ENCODE assay signal across 8 cellular contexts in genomic region chrX:15703809-15704208, GRCh38. TPM values are rescaled to one million over a fixed set of nuclear protein-coding genes. Genes with fewer than 3 reads are reported as not detected.
A peak's percentile ranks its signal among the peaks of the same experiment; 100 is the strongest.
DNase-seq lines count a peak whose midpoint lies in the region; ATAC-seq, FAIRE-seq and TF ChIP-seq lines count a peak whose summit lies in the region.
"Not testable (repeated sequence)": the region's sequence is repeated elsewhere in the genome, so short reads cannot be mapped to it uniquely, and the experiment has no call there.
"Had no signal": no experiment of that assay in that cellular context is flagged by ENCODE, and none has a peak within 500 bp of the region (broad histone marks: within the 10 kb centered on the region; RNA-seq: fewer than 3 reads in every experiment).

No MANE protein-coding gene starts in this region.

- not testable (repeated sequence) for H3K9me2 ChIP-seq in HCT116 (ENCODE audit: insufficient read depth)

- not testable (repeated sequence) for H3K27ac Mint-ChIP-seq in activated naive CD8-positive, alpha-beta T cell treated with anti-CD3 and anti-CD28 coated beads, Interleukin-2, amount 50 U/mL, for 24 hours

- H3K27ac ChIP-seq in HCT116 (ENCODE audit: low read depth, low read length); gastroesophageal sphincter; pancreas: not testable (repeated sequence)

- H3K9me3 Mint-ChIP-seq in activated naive CD8-positive, alpha-beta T cell treated with anti-CD3 and anti-CD28 coated beads, Interleukin-2, amount 50 U/mL, for 24 hours, result not testable (repeated sequence)

- TF ChIP-seq POLR2A in HCT116 (IDR thresholded peaks at IDR 0.05; ENCODE audit: borderline replicate concordance, extremely low read depth, insufficient read depth, insufficient read length); gastroesophageal sphincter (IDR thresholded peaks at IDR 0.05): not testable (repeated sequence)

- not testable (repeated sequence) for DNase-seq in HCT116 (ENCODE audit: low read depth, low spot score); HTR-8/SVneo (ENCODE audit: insufficient read length, low spot score); activated naive CD8-positive, alpha-beta T cell treated with anti-CD3 and anti-CD28 coated beads, Interleukin-2, amount 50 U/mL, for 24 hours; left colon; pancreas

- CTCF ChIA-PET in HCT116 (lab: Charles Lee), result not testable (repeated sequence)

- not testable (repeated sequence) for BruUV-seq in HCT116 (replicated peaks; lab: Mats Ljungman, UMichigan)

- TF ChIP-seq RAD21 in HCT116 (IDR thresholded peaks at IDR 0.05; ENCODE audit: low read depth), result not testable (repeated sequence)

- H3K4me3 ChIP-seq in HCT116 (replicated peaks in 1 of 2; ENCODE audit: low read depth in 1 of 2, low read length in 2 of 2); gastroesophageal sphincter; pancreas: not testable (repeated sequence)

- POLR2A ChIA-PET in HCT116 (lab: Charles Lee), result not testable (repeated sequence)

- H3K4me1 ChIP-seq in HCT116 (ENCODE audit: control insufficient read depth in 1 of 2, insufficient read depth in 2 of 2, low read length in 2 of 2); gastroesophageal sphincter; pancreas: not testable (repeated sequence)

- TF ChIP-seq EP300 in gastroesophageal sphincter (IDR thresholded peaks at IDR 0.05), result not testable (repeated sequence)

- not testable (repeated sequence) for H3K9ac ChIP-seq in HCT116 (ENCODE audit: low read length)

- not testable (repeated sequence) for H3K27me3 ChIP-seq in HCT116 (ENCODE audit: insufficient read depth, low read length); gastroesophageal sphincter; pancreas

- not testable (repeated sequence) for H3K36me3 Mint-ChIP-seq in activated naive CD8-positive, alpha-beta T cell treated with anti-CD3 and anti-CD28 coated beads, Interleukin-2, amount 50 U/mL, for 24 hours (ENCODE audit: low read depth)

- peak; percentile 44 for ATAC-seq in GM18907 (IDR thresholded peaks at IDR 0.05; ENCODE audit: unreplicated experiment)
- ATAC-seq in HCT116, result peak; percentile 70; the same call in 1 of the 2 replicates
- ATAC-seq in activated naive CD8-positive, alpha-beta T cell treated with anti-CD3 and anti-CD28 coated beads, Interleukin-2, amount 50 U/mL, for 24 hours, result peak; percentile 33
- ATAC-seq in gastroesophageal sphincter, result peak; percentile 39
- peak; percentile 64 for ATAC-seq in left colon
- peak in 3 of 4 donors; percentile 30 to 69 (median 55) for ATAC-seq in pancreas

- H3K4me1 Mint-ChIP-seq in activated naive CD8-positive, alpha-beta T cell treated with anti-CD3 and anti-CD28 coated beads, Interleukin-2, amount 50 U/mL, for 24 hours, result not testable (repeated sequence)

- not testable (repeated sequence) for H3K27me3 Mint-ChIP-seq in activated naive CD8-positive, alpha-beta T cell treated with anti-CD3 and anti-CD28 coated beads, Interleukin-2, amount 50 U/mL, for 24 hours

- H3K4me3 Mint-ChIP-seq in activated naive CD8-positive, alpha-beta T cell treated with anti-CD3 and anti-CD28 coated beads, Interleukin-2, amount 50 U/mL, for 24 hours, result not testable (repeated sequence)

- not testable (repeated sequence) for H3K36me3 ChIP-seq in HCT116 (ENCODE audit: control insufficient read depth in 1 of 2, insufficient read depth in 2 of 2, low read length in 2 of 2); pancreas
- H3K36me3 ChIP-seq in gastroesophageal sphincter, result peaks cover 0 to 10% of the 10 kb centered on the region in 2 donors

- intact Hi-C loops in HCT116 (cut with micrococcal nuclease); left colon (cut with DNase I, micrococcal nuclease); pancreas (cut with DNase I): not testable (repeated sequence)

- not testable (repeated sequence) for H3K79me2 ChIP-seq in HCT116 (ENCODE audit: insufficient read depth, low read length)

- not testable (repeated sequence) for H4K20me1 ChIP-seq in HCT116 (ENCODE audit: insufficient read depth)

- RAD21 ChIA-PET in HCT116 (lab: Charles Lee; ENCODE audit: low non-redundant PET in 1 of 2, low total read pairs in 2 of 2, uncharacterized antibody in 2 of 2, unreplicated experiment in 2 of 2), result not testable (repeated sequence)

- WGBS in gastroesophageal sphincter (ENCODE audit: low coverage in 1 of 2), 2 donors, result no CpG with 5 or more reads among the region's 5 CpGs
- WGBS in pancreas, 2 donors, result no CpG with 5 or more reads among the region's 5 CpGs

- H3K4me2 ChIP-seq in HCT116 (ENCODE audit: low read length), result not testable (repeated sequence)

- H3K9me3 ChIP-seq in HCT116 (ENCODE audit: control insufficient read depth in 1 of 2, insufficient read depth in 1 of 2, low read depth in 1 of 2, low read length in 2 of 2); gastroesophageal sphincter; pancreas: not testable (repeated sequence)

- not testable (repeated sequence) for TF ChIP-seq CTCF in HCT116 (IDR thresholded peaks at IDR 0.05 in 2 of 3, conservative IDR thresholded peaks at IDR 0.05 in 1 of 3; ENCODE audit: borderline replicate concordance in 1 of 3, insufficient read depth in 1 of 3, low read depth in 2 of 3, low read length in 2 of 3); gastroesophageal sphincter (IDR thresholded peaks at IDR 0.05); pancreas (IDR thresholded peaks at IDR 0.05)

- FAIRE-seq in HTR-8/SVneo (lab: Jason Lieb, UNC) (peak; percentile 40), pancreas (lab: Jason Lieb, UNC) (peak; percentile 72)

- not testable (repeated sequence) for H2AFZ ChIP-seq in HCT116 (ENCODE audit: low read depth, low read length, poor library complexity, severe bottlenecking)

RNA-seq across cellular contexts. Expression of gene CA5B, which starts 34.3 kb away (rescaled TPM):
- 5.5 TPM for total RNA-seq in HCT116 (2021; ENCODE audit: unreplicated experiment)
- polyA plus RNA-seq in HCT116 (2012), result 1.3 and 1.8 TPM in 2 replicates
- total RNA-seq in gastroesophageal sphincter, result 10 to 100 TPM in 2 of 4 donors, 1 to 10 TPM in 2; 8.2 to 11.4 (median 9.9) TPM
- 1 to 10 TPM; 7.7 to 8.1 TPM for total RNA-seq in left colon
- 1 to 10 TPM; 3.7 to 7.9 (median 5.2) TPM for total RNA-seq in pancreas
- 1 to 10 TPM; 1.9 to 2.6 TPM for polyA plus RNA-seq in pancreas

RNA-seq across cellular contexts. Expression of gene CLTRN, which starts 39.2 kb away (rescaled TPM):
- 0.25 TPM for total RNA-seq in HCT116 (2021; ENCODE audit: unreplicated experiment)
- 0.29 and 0.46 TPM in 2 replicates for polyA plus RNA-seq in HCT116 (2012)
- total RNA-seq in gastroesophageal sphincter, result 1 to 10 TPM in 1 of 4 donors, under 1 TPM in 2, not detected in 1; 0.40 to 1.2 (median 0.74) TPM
- under 1 TPM in 1 of 2 donors, not detected in 1; 0.28 TPM for total RNA-seq in left colon
- 1 to 10 TPM in 3 of 6 donors, under 1 TPM in 3; 0.79 to 3.6 (median 1.5) TPM for total RNA-seq in pancreas
- polyA plus RNA-seq in pancreas, result 10 to 100 TPM in 1 of 2 donors, 1 to 10 TPM in 1; 3.3 to 14.6 TPM
- total RNA-seq: Peyer's patch had no signal
